ENCODE assay signal across 16 cellular contexts in genomic region chr1:36845802-36846201, GRCh38.
"Had no signal": no experiment of that assay in that cellular context is flagged by ENCODE, and none has a peak within 500 bp of the region (broad histone marks: within the 10 kb centered on the region; RNA-seq: fewer than 3 reads in every experiment).

No MANE protein-coding gene starts in this region.

- H2AFZ ChIP-seq: hepatocyte, parathyroid adenoma had no signal

- H3K27ac ChIP-seq: foreskin keratinocyte, hepatocyte, parathyroid adenoma, psoas muscle, right lobe of liver, testis, transverse colon had no signal

- H3K4me2 ChIP-seq: hepatocyte had no signal

- H3K9ac ChIP-seq: parathyroid adenoma had no signal

- ATAC-seq: foreskin keratinocyte, left colon, left ventricle myocardium superior, psoas muscle, right lobe of liver had no signal

- H3K4me3 ChIP-seq: hepatocyte, lung, psoas muscle, right lobe of liver, testis, transverse colon had no signal

- H3K79me2 ChIP-seq: hepatocyte, parathyroid adenoma had no signal

- H3K27me3 ChIP-seq: foreskin keratinocyte, right lobe of liver, testis had no signal

- DNase-seq: erythroblast; foreskin keratinocyte; left colon; left ventricle myocardium superior; mesenchymal stem cell; midbrain; psoas muscle; right lobe of liver; stimulated activated CD4-positive, alpha-beta T cell treated with anti-CD3 and anti-CD28 coated beads, Interleukin-4, amount 100 ng/mL, for 1 hour; testis; transverse colon had no signal

- H3K9me3 ChIP-seq: psoas muscle, right lobe of liver, testis, transverse colon had no signal

- H3K36me3 ChIP-seq: right lobe of liver, transverse colon had no signal

- FAIRE-seq: colon, endothelial cell of umbilical vein had no signal

- H3K4me1 ChIP-seq: foreskin keratinocyte, parathyroid adenoma, psoas muscle, right lobe of liver, testis, transverse colon had no signal
